Comparison of ENCODE assay signal across 23 cellular contexts in the genomic region with DNA sequence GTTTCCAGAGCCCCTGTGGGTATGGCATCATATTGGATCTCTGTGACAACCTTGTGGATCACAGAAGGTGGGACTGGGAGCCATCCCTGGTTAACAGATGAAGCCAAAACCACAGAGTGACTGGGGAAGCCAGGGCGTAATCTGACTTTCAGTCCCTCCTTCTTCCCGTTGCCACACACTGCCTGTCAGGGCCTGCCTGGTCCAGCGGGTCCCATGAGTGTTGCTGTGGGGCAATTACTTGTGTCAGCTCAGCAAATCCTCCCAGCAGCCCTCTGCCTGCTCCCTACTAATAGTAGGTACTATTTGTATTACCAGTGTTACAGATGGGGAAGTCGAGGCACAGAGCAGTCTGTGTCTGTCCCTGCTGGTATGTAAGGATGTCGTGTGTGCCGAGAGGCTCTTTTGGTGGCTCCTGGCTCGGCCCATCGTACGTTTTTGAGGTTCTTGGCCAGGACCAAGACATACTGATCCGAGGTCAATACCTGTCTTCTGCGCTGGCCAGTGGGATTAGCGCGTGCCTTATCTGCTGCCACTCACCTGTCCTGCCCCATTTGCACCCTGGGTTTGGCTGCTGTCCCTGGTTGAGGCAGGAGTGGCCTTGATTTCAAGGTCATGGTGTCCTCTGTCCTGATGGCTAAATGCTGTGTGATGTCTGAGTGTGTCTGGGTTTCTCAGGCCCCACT. TPM values are rescaled to one million over a fixed set of nuclear protein-coding genes. Genes with fewer than 3 reads are reported as not detected.
A peak's percentile ranks its signal among the peaks of the same experiment; 100 is the strongest.
DNase-seq lines count a peak whose midpoint lies in the region; ATAC-seq and TF ChIP-seq lines count a peak whose summit lies in the region.
"Had no signal": no experiment of that assay in that cellular context is flagged by ENCODE, and none has a peak within 500 bp of the region (broad histone marks: within the 10 kb centered on the region; RNA-seq: fewer than 3 reads in every experiment).

No MANE protein-coding gene starts in this region.

- no peak for ATAC-seq in T-helper 17 cell
- no peak for ATAC-seq in stimulated activated effector memory CD8-positive, alpha-beta T cell treated with anti-CD3 and anti-CD28 coated beads, Interleukin-12 subunit alpha, Interleukin-12 subunit beta, amount 100 ng/mL, for 72 hours
- ATAC-seq in left ventricle myocardium superior, result no peak
- ATAC-seq in HG02588 (IDR thresholded peaks at IDR 0.05; ENCODE audit: unreplicated experiment), result no peak
- ATAC-seq: sciatic nerve had no signal

- peak; percentile 64 for DNase-seq in NB4 (ENCODE audit: low read depth)
- DNase-seq in T-helper 17 cell, result no peak
- DNase-seq in fibroblast of pulmonary artery (ENCODE audit: low read depth), result peak; percentile 46
- no peak for DNase-seq in stimulated activated effector memory CD8-positive, alpha-beta T cell treated with anti-CD3 and anti-CD28 coated beads, Interleukin-12 subunit alpha, Interleukin-12 subunit beta, amount 100 ng/mL, for 72 hours (ENCODE audit: low spot score in 2 of 2)
- DNase-seq in activated T-cell treated with anti-CD3 and anti-CD28 coated beads, Interleukin-2, amount 50 U/mL, for 24 hours, result no peak
- DNase-seq in left ventricle myocardium superior, result no peak
- DNase-seq: activated CD4-positive, alpha-beta T cell treated with anti-CD3 and anti-CD28 coated beads, Interleukin-2, amount 10 ng/mL, durations not matched to agents 7 days and 5 days; activated effector memory CD4-positive, alpha-beta T cell treated with anti-CD3 and anti-CD28 coated beads, Interleukin-2, amount 50 U/mL, for 16 hours; activated T-cell treated with anti-CD3 and anti-CD28 coated beads, Interleukin-2, amount 50 U/mL, for 1 hour; COR-L47; H7; NCI-H1048; PC-9; SHP77; stimulated activated CD4-positive, alpha-beta T cell treated with anti-CD3 and anti-CD28 coated beads, Interleukin-4, amount 100 ng/mL, for 1 hour; trophoblast cell had no signal

- no peak overlapping the region for H3K4me3 ChIP-seq in NB4 (ENCODE audit: low read depth, low read length)
- no peak overlapping the region for H3K4me3 ChIP-seq in fibroblast of pulmonary artery (replicated peaks; ENCODE audit: low read depth, low read length)
- H3K4me3 ChIP-seq: breast epithelium, PC-9 had no signal

- TF ChIP-seq CTCF in NB4 (IDR thresholded peaks at IDR 0.05; ENCODE audit: low read depth, low read length) (no peak), fibroblast of pulmonary artery (IDR thresholded peaks at IDR 0.05; ENCODE audit: low read length, missing control alignments) (no peak)

- H3K4me1 Mint-ChIP-seq in T-helper 17 cell, result peaks cover 35% of the 10 kb centered on the region
- peaks cover 25% of the 10 kb centered on the region for H3K4me1 Mint-ChIP-seq in stimulated activated effector memory CD8-positive, alpha-beta T cell treated with anti-CD3 and anti-CD28 coated beads, Interleukin-12 subunit alpha, Interleukin-12 subunit beta, amount 100 ng/mL, for 72 hours
- H3K4me1 Mint-ChIP-seq in activated T-cell treated with anti-CD3 and anti-CD28 coated beads, Interleukin-2, amount 50 U/mL, for 24 hours (ENCODE audit: low read depth), result peaks cover 5% of the 10 kb centered on the region

- peak overlapping the region; percentile 78 for H3K27ac Mint-ChIP-seq in T-helper 17 cell
- H3K27ac Mint-ChIP-seq in stimulated activated effector memory CD8-positive, alpha-beta T cell treated with anti-CD3 and anti-CD28 coated beads, Interleukin-12 subunit alpha, Interleukin-12 subunit beta, amount 100 ng/mL, for 72 hours, result peak overlapping the region; percentile 11
- H3K27ac Mint-ChIP-seq in activated T-cell treated with anti-CD3 and anti-CD28 coated beads, Interleukin-2, amount 50 U/mL, for 24 hours, result no peak overlapping the region
- H3K27ac Mint-ChIP-seq: activated CD4-positive, alpha-beta T cell treated with anti-CD3 and anti-CD28 coated beads, Interleukin-2, amount 10 ng/mL, durations not matched to agents 7 days and 5 days; activated naive CD8-positive, alpha-beta T cell; mesothelial cell of epicardium; progenitor cell of endocrine pancreas had no signal

- peaks cover 15% of the 10 kb centered on the region for H3K36me3 Mint-ChIP-seq in T-helper 17 cell (ENCODE audit: low read depth)
- H3K36me3 Mint-ChIP-seq in stimulated activated effector memory CD8-positive, alpha-beta T cell treated with anti-CD3 and anti-CD28 coated beads, Interleukin-12 subunit alpha, Interleukin-12 subunit beta, amount 100 ng/mL, for 72 hours, result peaks cover 2% of the 10 kb centered on the region
- H3K36me3 Mint-ChIP-seq in activated T-cell treated with anti-CD3 and anti-CD28 coated beads, Interleukin-2, amount 50 U/mL, for 24 hours (ENCODE audit: low read depth), result peaks cover 2% of the 10 kb centered on the region

- no peaks in the 10 kb centered on the region for H3K27me3 Mint-ChIP-seq in T-helper 17 cell
- H3K27me3 Mint-ChIP-seq in activated T-cell treated with anti-CD3 and anti-CD28 coated beads, Interleukin-2, amount 50 U/mL, for 24 hours, result peaks cover 24% of the 10 kb centered on the region
- H3K27me3 Mint-ChIP-seq: activated naive CD8-positive, alpha-beta T cell had no signal

- no peak overlapping the region for H3K4me3 Mint-ChIP-seq in T-helper 17 cell
- H3K4me3 Mint-ChIP-seq in stimulated activated effector memory CD8-positive, alpha-beta T cell treated with anti-CD3 and anti-CD28 coated beads, Interleukin-12 subunit alpha, Interleukin-12 subunit beta, amount 100 ng/mL, for 72 hours, result no peak overlapping the region
- H3K4me3 Mint-ChIP-seq in activated T-cell treated with anti-CD3 and anti-CD28 coated beads, Interleukin-2, amount 50 U/mL, for 24 hours, result no peak overlapping the region
- H3K4me3 Mint-ChIP-seq: activated CD4-positive, alpha-beta T cell treated with anti-CD3 and anti-CD28 coated beads, Interleukin-2, amount 10 ng/mL, durations not matched to agents 7 days and 5 days; activated naive CD8-positive, alpha-beta T cell; mesothelial cell of epicardium had no signal

- H3K9me3 ChIP-seq in T-helper 17 cell (ENCODE audit: control insufficient read depth, low read length, poor library complexity, severe bottlenecking), result no peaks in the 10 kb centered on the region
- H3K9me3 ChIP-seq: breast epithelium had no signal

- intact Hi-C loops in left ventricle myocardium superior (cut with micrococcal nuclease), result no loop called here

- no peaks in the 10 kb centered on the region for H3K9me3 Mint-ChIP-seq in stimulated activated effector memory CD8-positive, alpha-beta T cell treated with anti-CD3 and anti-CD28 coated beads, Interleukin-12 subunit alpha, Interleukin-12 subunit beta, amount 100 ng/mL, for 72 hours
- no peaks in the 10 kb centered on the region for H3K9me3 Mint-ChIP-seq in activated T-cell treated with anti-CD3 and anti-CD28 coated beads, Interleukin-2, amount 50 U/mL, for 24 hours
- H3K9me3 Mint-ChIP-seq: activated CD4-positive, alpha-beta T cell treated with anti-CD3 and anti-CD28 coated beads, Interleukin-2, amount 10 ng/mL, durations not matched to agents 7 days and 5 days; mesothelial cell of epicardium had no signal

- TF ChIP-seq POLR2A in NB4 (IDR thresholded peaks at IDR 0.05; ENCODE audit: extremely low read depth, insufficient read length), result no peak

RNA-seq across cellular contexts. Expression of gene NSG1, which starts 5.7 kb away (rescaled TPM):
- total RNA-seq in T-helper 17 cell (10 to 100 TPM; 13.1 to 50.9 TPM), left ventricle myocardium superior (12.2 TPM)
- total RNA-seq: glomerular endothelial cell, PC-9 had no signal

Comparison
In these comparisons a context has a peak if more than half of its experiments do, and no peak if none do; other contexts are left out.
1. DNase-seq: peak in NB4 (single experiment) and fibroblast of pulmonary artery (single experiment); none in T-helper 17 cell (0 of 3), stimulated activated effector memory CD8-positive, alpha-beta T cell treated with anti-CD3 and anti-CD28 coated beads, Interleukin-12 subunit alpha, Interleukin-12 subunit beta, amount 100 ng/mL, for 72 hours (0 of 2), activated T-cell treated with anti-CD3 and anti-CD28 coated beads, Interleukin-2, amount 50 U/mL, for 24 hours (single experiment) and left ventricle myocardium superior (single experiment).